In genomic region chr11:61511383-61511782, GRCh38 we compare ENCODE assay signal across 27 cellular contexts.
DNase-seq lines count a peak whose midpoint lies in the region; ATAC-seq lines count a peak whose summit lies in the region.
"Had no signal": no experiment of that assay in that cellular context is flagged by ENCODE, and none has a peak within 500 bp of the region (broad histone marks: within the 10 kb centered on the region; RNA-seq: fewer than 3 reads in every experiment).

No MANE protein-coding gene starts in this region.

- H3K27ac ChIP-seq in angular gyrus (ENCODE audit: low read depth, low read length), result peak overlapping the region; percentile 26
- peak overlapping the region; percentile 55 for H3K27ac ChIP-seq in muscle layer of colon (ENCODE audit: low read depth, low read length)
- H3K27ac ChIP-seq in stomach smooth muscle (ENCODE audit: low read length), result peak overlapping the region; percentile 99
- H3K27ac ChIP-seq: adrenal gland, brain microvascular endothelial cell, SJSA1 had no signal

- no peaks in the 10 kb centered on the region for H3K9me3 ChIP-seq in muscle layer of colon (ENCODE audit: low read length)
- H3K9me3 ChIP-seq in stomach smooth muscle (ENCODE audit: control insufficient read depth in 2 of 2, low read length in 2 of 2), result no peaks in the 10 kb centered on the region
- H3K9me3 ChIP-seq: adrenal gland, gastroesophageal sphincter, prostate gland had no signal

- ATAC-seq in HG02884 (IDR thresholded peaks at IDR 0.05; ENCODE audit: unreplicated experiment) (no peak), HG03280 (IDR thresholded peaks at IDR 0.05; ENCODE audit: unreplicated experiment) (no peak)
- ATAC-seq: activated T-cell treated with anti-CD3 and anti-CD28 coated beads, Interleukin-2, amount 50 U/mL, for 72 hours; gastroesophageal sphincter had no signal

- peaks cover 8 to 25% of the 10 kb centered on the region in 2 donors for H3K27me3 ChIP-seq in muscle layer of colon (ENCODE audit: control insufficient read depth in 1 of 2, insufficient read depth in 2 of 2, low read length in 2 of 2)
- peaks cover 0 to 2% of the 10 kb centered on the region in 2 donors for H3K27me3 ChIP-seq in stomach smooth muscle (ENCODE audit: control insufficient read depth in 1 of 2, insufficient read depth in 2 of 2, low read length in 2 of 2)

- DNase-seq in DMS53 (lab: John Stamatoyannopoulos, UW) (peak; percentile 24), DMS53 treated with DMSO at 0.1 percent for 48 hours (lab: John Stamatoyannopoulos, UW; ENCODE audit: unreplicated experiment) (no peak)
- DNase-seq in activated CD8-positive, alpha-beta memory T cell treated with anti-CD3 and anti-CD28 coated beads, Interleukin-2, amount 50 U/mL, for 4 hours, result no peak
- DNase-seq: 8988T; activated CD4-positive, alpha-beta T cell treated with anti-CD3 and anti-CD28 coated beads, Interleukin-2, amount 50 U/mL, for 48 hours; activated CD4-positive, CD25-positive, alpha-beta regulatory T cell; activated naive CD4-positive, alpha-beta T cell; activated T-cell treated with anti-CD3 and anti-CD28 coated beads, Interleukin-2, amount 50 U/mL, for 72 hours; adrenal gland; brain microvascular endothelial cell; CD4-positive, alpha-beta memory T cell; GOT3; immature natural killer cell; mesenchymal stem cell; NCI-H1092 treated with DMSO at 0.1 percent for 48 hours; NCI-H187; NCI-H2171; stimulated activated CD4-positive, alpha-beta T cell treated with anti-CD3 and anti-CD28 coated beads, Interleukin-4, amount 100 ng/mL, for 1 hour; T-helper 1 cell had no signal

- H3K9ac ChIP-seq in muscle layer of colon (ENCODE audit: low read length) (no peak overlapping the region), stomach smooth muscle (ENCODE audit: low read length in 2 of 2) (peak overlapping the region; percentile 68 to 86)

- H3K4me1 ChIP-seq in muscle layer of colon (ENCODE audit: insufficient read depth, low read length) (peaks cover 29% of the 10 kb centered on the region), stomach smooth muscle (ENCODE audit: control insufficient read depth, insufficient read depth, low read length) (peaks cover 56% of the 10 kb centered on the region)

- H3K36me3 ChIP-seq in muscle layer of colon (ENCODE audit: insufficient read depth, low read length) (no peaks in the 10 kb centered on the region), stomach smooth muscle (ENCODE audit: control insufficient read depth in 2 of 2, insufficient read depth in 2 of 2, low read length in 2 of 2) (no peaks in the 10 kb centered on the region)
- H3K36me3 ChIP-seq: adrenal gland, brain microvascular endothelial cell, gastroesophageal sphincter, prostate gland, SJSA1 had no signal

- H3K4me3 ChIP-seq in muscle layer of colon (ENCODE audit: low read depth in 1 of 2, low read length in 2 of 2), result no peak overlapping the region
- peak overlapping the region in 1 of 2 donors; percentile 8 for H3K4me3 ChIP-seq in stomach smooth muscle (ENCODE audit: low read length in 2 of 2)
- H3K4me3 ChIP-seq: adrenal gland, gastroesophageal sphincter, prostate gland, SJSA1 had no signal

Comparison
In these comparisons a context has a peak if more than half of its experiments do, and no peak if none do; other contexts are left out.
1. H3K27ac ChIP-seq: peak in every context shown above with its lines; median percentile 99 in stomach smooth muscle; 55 in muscle layer of colon; 26 in angular gyrus.